Comparison of ENCODE assay signal across 13 cellular contexts in the genomic region with DNA sequence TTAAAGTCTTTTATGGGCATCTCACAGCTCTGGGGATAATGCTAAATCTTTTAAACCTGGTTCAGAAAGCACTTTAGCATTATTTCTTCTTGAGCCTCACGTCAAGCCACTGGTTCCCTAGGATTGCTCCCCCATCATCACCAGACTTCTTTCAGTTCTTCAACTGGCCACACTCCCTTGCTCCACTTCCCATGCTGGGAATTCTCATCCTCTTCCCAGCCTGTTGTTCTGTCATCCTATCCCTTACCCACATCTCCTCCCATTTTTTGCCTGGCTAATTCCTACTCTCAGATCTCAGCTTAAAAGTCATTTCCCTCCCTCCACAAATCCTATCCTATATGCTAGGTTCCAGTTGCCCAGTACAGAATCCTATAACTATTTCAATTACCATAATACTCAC. TPM values are rescaled to one million over a fixed set of nuclear protein-coding genes. Genes with fewer than 3 reads are reported as not detected.
A peak's percentile ranks its signal among the peaks of the same experiment; 100 is the strongest.
DNase-seq lines count a peak whose midpoint lies in the region; ATAC-seq lines count a peak whose summit lies in the region.
"Had no signal": no experiment of that assay in that cellular context is flagged by ENCODE, and none has a peak within 500 bp of the region (broad histone marks: within the 10 kb centered on the region; RNA-seq: fewer than 3 reads in every experiment).

No MANE protein-coding gene starts in this region.

- intact Hi-C loops in sciatic nerve (cut with DNase I) = loop anchor here (5.0 kb wide), 1 partner anchor 64 kb away; no protein-coding TSS in a partner anchor

- ATAC-seq in sciatic nerve (peak; percentile 28), GM18868 (IDR thresholded peaks at IDR 0.05; ENCODE audit: unreplicated experiment) (no peak)
- ATAC-seq: PC-3 had no signal

- peak; percentile 29 for DNase-seq in D341Med (ENCODE audit: low spot score)
- peak; percentile 71 for DNase-seq in NCI-H82 (lab: John Stamatoyannopoulos, UW)
- peak; percentile 2 for DNase-seq in kidney tubule cell (ENCODE audit: low spot score)
- DNase-seq in sciatic nerve (ENCODE audit: low spot score) = no peak
- no peak for DNase-seq in activated T-cell treated with anti-CD3 and anti-CD28 coated beads, Interleukin-2, amount 50 U/mL, for 1 hour
- no peak for DNase-seq in COR-L47 (lab: John Stamatoyannopoulos, UW)
- no peak for DNase-seq in A172 (ENCODE audit: low spot score)
- DNase-seq: NCI-H1417 treated with DMSO at 0.1 percent for 48 hours, NCI-H2029, NCI-H748 treated with DMSO at 0.1 percent for 48 hours, PC-3, SJCRH30 had no signal

RNA-seq across cellular contexts. Expression of a gene that starts 14.4 kb away (rescaled TPM):
- total RNA-seq in sciatic nerve = 210 TPM
- total RNA-seq in A172 (2014; rRNA removed; shearing (Covaris generic)) = 75.4 and 87.1 TPM in 2 replicates

Comparison
In these comparisons a context has a peak if more than half of its experiments do, and no peak if none do; other contexts are left out.
1. DNase-seq: peak in D341Med (single experiment), NCI-H82 (single experiment) and kidney tubule cell (single experiment); none in sciatic nerve (single experiment), activated T-cell treated with anti-CD3 and anti-CD28 coated beads, Interleukin-2, amount 50 U/mL, for 1 hour (single experiment), COR-L47 (single experiment) and A172 (single experiment).